In genomic region chr12:96047621-96048211, GRCh38 we compare ENCODE assay signal across 8 cellular contexts. TPM values are rescaled to one million over a fixed set of nuclear protein-coding genes. Genes with fewer than 3 reads are reported as not detected.
DNase-seq lines count a peak whose midpoint lies in the region; ATAC-seq and FAIRE-seq lines count a peak whose summit lies in the region.

No MANE protein-coding gene starts in this region.

- H3K4me3 Mint-ChIP-seq in activated CD8-positive, alpha-beta T cell treated with anti-CD3 and anti-CD28 coated beads, Interleukin-2, amount 10 ng/mL, durations not matched to agents 7 days and 5 days, result peak overlapping the region; percentile 9

- FAIRE-seq in urothelium cell line (lab: Jason Lieb, UNC), result no peak

- DNase-seq in stimulated activated CD4-positive, alpha-beta T cell treated with anti-CD3 and anti-CD28 coated beads, Interleukin-2, amount 100 ng/mL, for 4 hours (ENCODE audit: low read depth), result peak; percentile 19
- no peak for DNase-seq in stimulated activated CD4-positive, alpha-beta T cell treated with anti-CD3 and anti-CD28 coated beads, Interleukin-12 subunit alpha, Interleukin-12 subunit beta, amount 100 ng/mL, for 4 hours
- peak; percentile 43 to 72 for DNase-seq in NCI-H2081 (lab: John Stamatoyannopoulos, UW)
- no peak for DNase-seq in activated CD8-positive, alpha-beta T cell treated with anti-CD3 and anti-CD28 coated beads, Interleukin-2, amount 10 ng/mL, durations not matched to agents 7 days and 5 days
- DNase-seq in iPS-NIHi11 (ENCODE audit: low spot score), result peak; percentile 21
- peak; percentile 21 for DNase-seq in urothelium cell line (ENCODE audit: low spot score)
- DNase-seq in NCI-H1048 (lab: John Stamatoyannopoulos, UW), result no peak

- H3K4me1 Mint-ChIP-seq in activated CD8-positive, alpha-beta T cell treated with anti-CD3 and anti-CD28 coated beads, Interleukin-2, amount 10 ng/mL, durations not matched to agents 7 days and 5 days (ENCODE audit: low read depth), result peaks cover 43% of the 10 kb centered on the region

- H3K27ac Mint-ChIP-seq in activated CD8-positive, alpha-beta T cell treated with anti-CD3 and anti-CD28 coated beads, Interleukin-2, amount 10 ng/mL, durations not matched to agents 7 days and 5 days, result peak overlapping the region; percentile 89

- no peaks in the 10 kb centered on the region for H3K27me3 Mint-ChIP-seq in activated CD8-positive, alpha-beta T cell treated with anti-CD3 and anti-CD28 coated beads, Interleukin-2, amount 10 ng/mL, durations not matched to agents 7 days and 5 days (ENCODE audit: low read depth)

- ATAC-seq in HG02885 (IDR thresholded peaks at IDR 0.05; ENCODE audit: poor library complexity, unreplicated experiment), result peak; percentile 74
- peak; percentile 45 for ATAC-seq in activated CD8-positive, alpha-beta T cell treated with anti-CD3 and anti-CD28 coated beads, Interleukin-2, amount 10 ng/mL, durations not matched to agents 7 days and 5 days

- POLR2A ChIA-PET in activated CD8-positive, alpha-beta T cell treated with anti-CD3 and anti-CD28 coated beads, Interleukin-2, amount 10 ng/mL, durations not matched to agents 7 days and 5 days (lab: Charles Lee), result interaction anchor here (0.5 to 1.8 kb wide), 3 partner anchors 12 to 162 kb away, joined by 3 to 6 read pairs (median 3); partner anchors contain the start of gene LTA4H

- H3K9me3 Mint-ChIP-seq in activated CD8-positive, alpha-beta T cell treated with anti-CD3 and anti-CD28 coated beads, Interleukin-2, amount 10 ng/mL, durations not matched to agents 7 days and 5 days (ENCODE audit: insufficient read depth), result no peaks in the 10 kb centered on the region

- CTCF ChIA-PET in activated CD8-positive, alpha-beta T cell treated with anti-CD3 and anti-CD28 coated beads, Interleukin-2, amount 10 ng/mL, durations not matched to agents 7 days and 5 days (lab: Charles Lee), result interaction anchor here (1.4 to 1.9 kb wide), 4 partner anchors 12 to 167 kb away, joined by 3 to 8 read pairs (median 4); partner anchors contain the start of gene LTA4H

- H3K36me3 Mint-ChIP-seq in activated CD8-positive, alpha-beta T cell treated with anti-CD3 and anti-CD28 coated beads, Interleukin-2, amount 10 ng/mL, durations not matched to agents 7 days and 5 days (ENCODE audit: low read depth), result no peaks in the 10 kb centered on the region

RNA-seq across cellular contexts. Expression of gene LTA4H, which starts 12.3 kb away (rescaled TPM):
- 10 to 100 TPM; 44.5 to 48.8 TPM for total RNA-seq in activated CD8-positive, alpha-beta T cell treated with anti-CD3 and anti-CD28 coated beads, Interleukin-2, amount 10 ng/mL, durations not matched to agents 7 days and 5 days

RNA-seq across cellular contexts. Expression of gene HAL, which starts 51.6 kb away (rescaled TPM):
- total RNA-seq in activated CD8-positive, alpha-beta T cell treated with anti-CD3 and anti-CD28 coated beads, Interleukin-2, amount 10 ng/mL, durations not matched to agents 7 days and 5 days, result under 1 TPM; 0.63 to 0.74 TPM

Comparison
In these comparisons a context has a peak if more than half of its experiments do, and no peak if none do; other contexts are left out.
1. DNase-seq: peak in stimulated activated CD4-positive, alpha-beta T cell treated with anti-CD3 and anti-CD28 coated beads, Interleukin-2, amount 100 ng/mL, for 4 hours (single experiment), NCI-H2081 (2 of 2), iPS-NIHi11 (single experiment) and urothelium cell line (single experiment); none in stimulated activated CD4-positive, alpha-beta T cell treated with anti-CD3 and anti-CD28 coated beads, Interleukin-12 subunit alpha, Interleukin-12 subunit beta, amount 100 ng/mL, for 4 hours (single experiment), activated CD8-positive, alpha-beta T cell treated with anti-CD3 and anti-CD28 coated beads, Interleukin-2, amount 10 ng/mL, durations not matched to agents 7 days and 5 days (single experiment) and NCI-H1048 (single experiment).